In genomic region chr6:118789419-118789818, GRCh38 we compare ENCODE assay signal across 20 cellular contexts.
A peak's percentile ranks its signal among the peaks of the same experiment; 100 is the strongest.
DNase-seq lines count a peak whose midpoint lies in the region; ATAC-seq and TF ChIP-seq lines count a peak whose summit lies in the region.
"Had no signal": no experiment of that assay in that cellular context is flagged by ENCODE, and none has a peak within 500 bp of the region (broad histone marks: within the 10 kb centered on the region; RNA-seq: fewer than 3 reads in every experiment).

No MANE protein-coding gene starts in this region.

- no peaks in the 10 kb centered on the region for H3K79me2 ChIP-seq in osteoblast (ENCODE audit: insufficient read depth, low read length)

- CTCF ChIA-PET in CD4-positive, alpha-beta memory T cell (lab: Charles Lee; ENCODE audit: partially characterized antibody) = interaction anchor here (2.3 to 4.6 kb wide), 4 partner anchors 12 to 224 kb away, joined by 6 to 57 read pairs (median 27); no protein-coding TSS in a partner anchor

- H4K20me1 ChIP-seq in osteoblast (ENCODE audit: insufficient read depth, low read length) = no peaks in the 10 kb centered on the region

- peaks cover 0 to 23% of the 10 kb centered on the region in 2 donors for H3K36me3 Mint-ChIP-seq in CD4-positive, alpha-beta memory T cell
- H3K36me3 Mint-ChIP-seq in central memory CD8-positive, alpha-beta T cell (ENCODE audit: insufficient read depth) = no peaks in the 10 kb centered on the region
- no peaks in the 10 kb centered on the region for H3K36me3 Mint-ChIP-seq in nephron progenitor cell (ENCODE audit: low read depth)

- intact Hi-C loops in CD4-positive, alpha-beta memory T cell (cut with micrococcal nuclease) = no loop called here

- no peak overlapping the region for H2AFZ ChIP-seq in osteoblast (ENCODE audit: low read length)
- H2AFZ ChIP-seq: GM23338 had no signal

- H3K4me3 Mint-ChIP-seq in CD4-positive, alpha-beta memory T cell = no peak overlapping the region
- H3K4me3 Mint-ChIP-seq in central memory CD8-positive, alpha-beta T cell = no peak overlapping the region
- H3K4me3 Mint-ChIP-seq in nephron progenitor cell = no peak overlapping the region
- H3K4me3 Mint-ChIP-seq: GM23338 had no signal

- H3K4me3 ChIP-seq in CD4-positive, alpha-beta memory T cell (ENCODE audit: low read length in 2 of 2) = no peak overlapping the region
- no peak overlapping the region for H3K4me3 ChIP-seq in osteoblast (ENCODE audit: insufficient read depth, low read length)
- H3K4me3 ChIP-seq: GM12878, GM23338, MG63 had no signal

- H3K27me3 Mint-ChIP-seq in CD4-positive, alpha-beta memory T cell = no peaks in the 10 kb centered on the region
- H3K27me3 Mint-ChIP-seq in central memory CD8-positive, alpha-beta T cell = no peaks in the 10 kb centered on the region
- H3K27me3 Mint-ChIP-seq in nephron progenitor cell (ENCODE audit: low read depth, poor library complexity) = no peaks in the 10 kb centered on the region

- peaks cover 27 to 48% (median 35%) of the 10 kb centered on the region in 4 donors for H3K4me1 Mint-ChIP-seq in CD4-positive, alpha-beta memory T cell
- peaks cover 25% of the 10 kb centered on the region for H3K4me1 Mint-ChIP-seq in central memory CD8-positive, alpha-beta T cell
- H3K4me1 Mint-ChIP-seq in nephron progenitor cell = peaks cover 9% of the 10 kb centered on the region

- no peak for TF ChIP-seq CTCF in nephron progenitor cell (IDR thresholded peaks at IDR 0.05)
- TF ChIP-seq CTCF in osteoblast (IDR thresholded peaks at IDR 0.05; ENCODE audit: extremely low read depth, low read depth, low read length) = no peak

- H3K9me3 Mint-ChIP-seq in CD4-positive, alpha-beta memory T cell = peaks cover 0 to 12% (median under 1%) of the 10 kb centered on the region in 8 donors
- H3K9me3 Mint-ChIP-seq in central memory CD8-positive, alpha-beta T cell = no peaks in the 10 kb centered on the region
- H3K9me3 Mint-ChIP-seq in nephron progenitor cell = peaks cover 6% of the 10 kb centered on the region

- POLR2A ChIA-PET in CD4-positive, alpha-beta memory T cell (lab: Charles Lee; ENCODE audit: partially characterized antibody) = interaction anchor here (0.6 to 3.3 kb wide), 5 partner anchors 7 to 104 kb away, joined by 3 to 34 read pairs (median 17); partner anchors contain the start of gene ASF1A

- H3K4me2 ChIP-seq in osteoblast (ENCODE audit: insufficient read depth, low read length) = no peak overlapping the region
- H3K4me2 ChIP-seq: GM23338, SK-N-SH had no signal

- no peak for DNase-seq in CD4-positive, alpha-beta memory T cell
- DNase-seq in central memory CD8-positive, alpha-beta T cell (ENCODE audit: low spot score in 2 of 2) = no peak
- DNase-seq in nephron progenitor cell = no peak
- DNase-seq in osteoblast (ENCODE audit: insufficient read length, low spot score, missing footprints) = no peak
- no peak for DNase-seq in nucleus accumbens (lab: John Stamatoyannopoulos, UW)
- no peak for DNase-seq in middle frontal gyrus (ENCODE audit: extremely low spot score, low spot score)
- DNase-seq: C1 segment of cervical spinal cord, DMS153, EL, Kasumi-1, MG63, NCI-H1092, NCI-H1436 treated with DMSO at 0.1 percent for 48 hours, NCI-H2081, SHP77, SK-N-SH had no signal

- no peaks in the 10 kb centered on the region for H3K9me3 ChIP-seq in CD4-positive, alpha-beta memory T cell (ENCODE audit: control insufficient read depth in 1 of 2, low read length in 2 of 2)
- no peaks in the 10 kb centered on the region for H3K9me3 ChIP-seq in osteoblast (ENCODE audit: low read depth, low read length)
- H3K9me3 ChIP-seq: MG63, SK-N-SH had no signal

- peak overlapping the region in 6 of 7 donors; percentile 0 to 92 (median 79) for H3K27ac Mint-ChIP-seq in CD4-positive, alpha-beta memory T cell
- H3K27ac Mint-ChIP-seq in central memory CD8-positive, alpha-beta T cell (ENCODE audit: low read depth) = peak overlapping the region; percentile 13
- peak overlapping the region; percentile 60 for H3K27ac Mint-ChIP-seq in nephron progenitor cell
- H3K27ac Mint-ChIP-seq: GM23338 had no signal

- H3K36me3 ChIP-seq in CD4-positive, alpha-beta memory T cell (ENCODE audit: insufficient read depth, low read length) = no peaks in the 10 kb centered on the region
- H3K36me3 ChIP-seq in osteoblast (ENCODE audit: insufficient read depth, low read length) = no peaks in the 10 kb centered on the region
- H3K36me3 ChIP-seq: MG63 had no signal

- ATAC-seq in GM21423 (IDR thresholded peaks at IDR 0.05; ENCODE audit: unreplicated experiment) = peak; percentile 12
- no peak for ATAC-seq in central memory CD8-positive, alpha-beta T cell (replicated peaks; ENCODE audit: extremely low read depth, poor library complexity, severe bottlenecking)
- ATAC-seq: GM12878, GM23338, HCT116 had no signal

- H3K4me1 ChIP-seq in CD4-positive, alpha-beta memory T cell (ENCODE audit: insufficient read depth, low read length) = peaks cover 29% of the 10 kb centered on the region
- no peaks in the 10 kb centered on the region for H3K4me1 ChIP-seq in osteoblast (ENCODE audit: insufficient read depth, low read length)

- H3K27ac ChIP-seq in CD4-positive, alpha-beta memory T cell (ENCODE audit: low read depth, low read length) = no peak overlapping the region
- H3K27ac ChIP-seq in osteoblast (ENCODE audit: low read depth, low read length) = no peak overlapping the region

- no peaks in the 10 kb centered on the region for H3K27me3 ChIP-seq in CD4-positive, alpha-beta memory T cell (ENCODE audit: insufficient read depth, low read length)
- H3K27me3 ChIP-seq in osteoblast (ENCODE audit: insufficient read depth, low read length) = no peaks in the 10 kb centered on the region
- H3K27me3 ChIP-seq: MG63 had no signal

Comparison
In these comparisons a context has a peak if more than half of its experiments do, and no peak if none do; other contexts are left out.
1. H3K27ac Mint-ChIP-seq: peak in every context shown above with its lines; median percentile 79 in CD4-positive, alpha-beta memory T cell; 60 in nephron progenitor cell; 13 in central memory CD8-positive, alpha-beta T cell.